ENCODE assay signal across 15 cellular contexts in the genomic region with DNA sequence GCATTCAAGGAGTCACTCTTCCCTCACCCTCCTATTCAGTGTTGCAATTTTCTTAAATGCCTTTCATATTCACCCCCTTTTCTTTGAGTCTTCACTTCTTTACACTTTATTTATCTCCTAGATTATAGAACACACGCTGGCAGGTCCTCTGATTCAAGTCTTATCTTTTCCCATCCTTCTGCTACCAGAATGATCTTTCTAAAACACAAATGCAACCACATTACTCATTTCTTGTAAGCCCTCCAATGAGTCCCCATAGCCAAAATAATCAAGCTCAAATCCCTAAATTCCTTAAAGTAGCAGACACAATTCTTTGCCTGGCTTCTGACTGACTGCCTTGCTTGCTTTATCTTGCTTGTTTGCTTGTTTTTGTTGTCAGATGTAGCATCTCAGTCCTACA.
"Had no signal": no experiment of that assay in that cellular context is flagged by ENCODE, and none has a peak within 500 bp of the region (broad histone marks: within the 10 kb centered on the region; RNA-seq: fewer than 3 reads in every experiment).

No MANE protein-coding gene starts in this region.

- H3K36me3 ChIP-seq: cardiac muscle cell had no signal

- H3K27me3 ChIP-seq: cardiac muscle cell had no signal

- ATAC-seq: activated CD8-positive, alpha-beta T cell treated with anti-CD3 and anti-CD28 coated beads for 36 hours; natural killer cell treated with Interleukin-12 subunit alpha and Interleukin-12 subunit beta and Interleukin-15 and Interleukin-18, amount 100 ng/mL, for 72 hours; stimulated activated memory B cell treated with anti-CD40 and anti-IgM and Interleukin-4, amounts not matched to agents 10 μg/mL and 1 μg/mL and 100 μg/mL, for 72 hours had no signal

- DNase-seq: activated CD8-positive, alpha-beta memory T cell treated with anti-CD3 and anti-CD28 coated beads, Interleukin-2, amount 50 U/mL, for 4 hours; activated CD8-positive, alpha-beta T cell treated with anti-CD3 and anti-CD28 coated beads for 36 hours; activated effector memory CD4-positive, alpha-beta T cell treated with anti-CD3 and anti-CD28 coated beads, Interleukin-2, amount 50 U/mL, for 16 hours; activated T-cell treated with anti-CD3 and anti-CD28 coated beads, Interleukin-2, amount 50 U/mL, for 48 hours; dorsolateral prefrontal cortex; endodermal cell; foreskin melanocyte; head of caudate nucleus; T-helper 1 cell; T1000; trophoblast cell had no signal

- H3K27ac ChIP-seq: cardiac muscle cell, dorsolateral prefrontal cortex, VCaP had no signal

- H3K4me3 ChIP-seq: cardiac muscle cell, dorsolateral prefrontal cortex had no signal
